8 cellular contexts compared by ENCODE assay signal in the genomic region with DNA sequence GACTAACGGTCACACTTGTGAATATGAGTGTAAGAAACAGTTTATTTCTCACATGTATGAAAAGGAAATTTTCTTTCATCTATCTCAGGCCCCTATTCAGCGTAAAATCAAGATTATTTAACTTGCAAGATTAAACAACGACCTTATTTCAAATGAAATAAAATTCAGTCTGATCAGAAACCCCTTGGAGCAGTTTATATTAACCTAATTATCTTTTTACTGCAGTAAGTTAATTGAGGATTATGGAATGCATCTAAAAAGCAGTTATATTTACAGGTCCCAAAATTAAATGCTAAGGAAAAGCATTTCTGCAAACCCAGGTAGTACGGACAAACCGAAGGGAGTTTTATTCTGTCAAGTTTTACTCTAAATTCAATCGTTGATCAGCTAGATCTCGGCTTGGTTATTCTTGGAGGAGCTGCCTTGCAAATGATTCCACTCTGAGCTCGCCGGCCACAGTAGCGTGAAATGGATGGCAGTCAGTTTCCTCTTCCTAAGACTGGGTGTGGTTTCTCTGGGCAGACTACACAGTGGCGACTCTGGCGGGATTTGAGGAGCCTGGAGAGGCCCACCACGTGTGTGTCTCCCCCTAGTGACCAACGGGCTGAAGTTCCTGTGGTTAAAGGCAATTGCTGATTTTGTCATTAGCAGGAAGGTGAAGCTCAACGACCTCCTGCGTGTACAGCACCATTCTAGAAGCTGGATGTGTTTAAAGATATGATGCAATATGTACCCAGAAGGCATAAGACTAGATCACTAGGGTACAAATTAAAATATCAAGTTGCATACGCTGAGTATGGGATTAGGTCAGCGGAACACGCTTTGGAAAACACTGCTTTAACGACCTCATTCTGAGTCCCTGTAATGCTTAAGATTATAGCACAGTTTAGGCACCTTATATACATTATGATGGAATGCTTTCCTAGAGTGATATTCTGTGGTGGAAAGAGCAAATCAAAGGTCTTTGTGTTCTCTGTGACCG. TPM values are rescaled to one million over a fixed set of nuclear protein-coding genes. Genes with fewer than 3 reads are reported as not detected.
DNase-seq lines count a peak whose midpoint lies in the region; FAIRE-seq and TF ChIP-seq lines count a peak whose summit lies in the region.

No MANE protein-coding gene starts in this region.

- peaks cover 0 to 6% of the 10 kb centered on the region in 2 donors for H3K36me3 ChIP-seq in neuronal stem cell (replicated peaks in 1 of 2; ENCODE audit: control insufficient read depth in 2 of 2, insufficient read depth in 2 of 2, low read length in 2 of 2)

- no peak overlapping the region for H3K14ac ChIP-seq in neuronal stem cell (ENCODE audit: low read length)

- H4K8ac ChIP-seq in neuronal stem cell (ENCODE audit: low read depth, low read length) = no peak overlapping the region

- TF ChIP-seq CTCF in LNCaP clone FGC (IDR thresholded peaks at IDR 0.05; ENCODE audit: control insufficient read depth, extremely low read depth, insufficient read depth) = peak; percentile 69

- H2BK15ac ChIP-seq in neuronal stem cell (ENCODE audit: low read length) = no peak overlapping the region

- H3K9me3 ChIP-seq in neuronal stem cell (replicated peaks in 1 of 2; ENCODE audit: control insufficient read depth in 2 of 2, insufficient read depth in 1 of 2, low read depth in 1 of 2, low read length in 2 of 2) = no peaks in the 10 kb centered on the region

- H3K27ac ChIP-seq in neuronal stem cell (replicated peaks; ENCODE audit: low read length) = no peak overlapping the region
- H3K27ac ChIP-seq in substantia nigra (ENCODE audit: low read depth, low read length, poor library complexity, severe bottlenecking) = peak overlapping the region; percentile 58

- no CpG with 5 or more reads among the region's 21 CpGs for WGBS in neuronal stem cell (ENCODE audit: extremely low coverage in 2 of 2, insufficient read length in 2 of 2, insufficient replicate concordance in 1 of 2), 2 donors

- H3K4me1 ChIP-seq in neuronal stem cell (ENCODE audit: control insufficient read depth in 2 of 2, insufficient read depth in 1 of 2, low read depth in 1 of 2, low read length in 2 of 2) = peaks cover 0 to 3% of the 10 kb centered on the region in 2 donors

- H3K18ac ChIP-seq in neuronal stem cell (ENCODE audit: low read length) = no peak overlapping the region

- H3K4ac ChIP-seq in neuronal stem cell (ENCODE audit: low read length) = no peak overlapping the region

- no peak overlapping the region for H4K91ac ChIP-seq in neuronal stem cell (ENCODE audit: low read depth, low read length, poor library complexity)

- no peak overlapping the region for H2BK12ac ChIP-seq in neuronal stem cell (ENCODE audit: low read length)

- H2AFZ ChIP-seq in neuronal stem cell (ENCODE audit: low read length) = peak overlapping the region; percentile 99

- H3K23ac ChIP-seq in neuronal stem cell (ENCODE audit: low read depth, low read length, poor library complexity) = no peak overlapping the region

- no peaks in the 10 kb centered on the region for H3K27me3 ChIP-seq in neuronal stem cell (ENCODE audit: control insufficient read depth in 3 of 3, insufficient read depth in 3 of 3, low read depth in 1 of 3, low read length in 3 of 3)

- no peak overlapping the region for H2BK5ac ChIP-seq in neuronal stem cell (ENCODE audit: low read length)

- H3K79me1 ChIP-seq in neuronal stem cell (ENCODE audit: low read depth, low read length) = no peaks in the 10 kb centered on the region

- H3K4me3 ChIP-seq in LNCaP clone FGC (ENCODE audit: low read depth, low read length) (no peak overlapping the region), neuronal stem cell (ENCODE audit: low read length in 2 of 2) (peak overlapping the region in 1 of 2 donors; percentile 55)

- DNase-seq in H4 (ENCODE audit: low spot score) (peak; percentile 95), LNCaP clone FGC (ENCODE audit: low read depth) (peak; percentile 28), SHP77 (lab: John Stamatoyannopoulos, UW) (peak; percentile 88), frontal cortex (ENCODE audit: low spot score in 2 of 2) (peak; percentile 50 to 66), neuronal stem cell (ENCODE audit: low spot score) (peak; percentile 86), substantia nigra (lab: John Stamatoyannopoulos, UW) (peak; percentile 1 to 89 (median 69))
- peak; percentile 8 to 50 (median 29) for DNase-seq in activated naive CD4-positive, alpha-beta T cell (lab: John Stamatoyannopoulos, UW)

- H2AK5ac ChIP-seq in neuronal stem cell (ENCODE audit: low read depth, low read length) = no peak overlapping the region

- peak; percentile 94 for FAIRE-seq in G401.6 (lab: Jason Lieb, UNC)
- FAIRE-seq in frontal cortex (lab: Jason Lieb, UNC) = no peak

- no peak overlapping the region for H3K9ac ChIP-seq in neuronal stem cell (ENCODE audit: low read depth, low read length, poor library complexity)

- H3K4me2 ChIP-seq in neuronal stem cell (ENCODE audit: insufficient read depth, low read length, poor library complexity, severe bottlenecking) = peak overlapping the region; percentile 61

- no peak overlapping the region for H2BK120ac ChIP-seq in neuronal stem cell (ENCODE audit: low read depth, low read length)

RNA-seq across cellular contexts. Expression of gene PRKRA, which starts 36.4 kb away (rescaled TPM):
- 53.5 and 53.9 TPM in 2 replicates for total RNA-seq in H4 (2014; rRNA removed; shearing (Covaris generic))
- total RNA-seq in frontal cortex = 64.8 TPM
- polyA plus RNA-seq in neuronal stem cell (2013, experiment 1 of 2) = 93.4 TPM
- 94.0 TPM for polyA plus RNA-seq in neuronal stem cell (2013, experiment 2 of 2)

RNA-seq across cellular contexts. Expression of gene PJVK, which starts 36.6 kb away (rescaled TPM):
- total RNA-seq in H4 (2014; rRNA removed; shearing (Covaris generic)) = 1.1 and 2.5 TPM in 2 replicates
- total RNA-seq in frontal cortex = 2.4 TPM
- polyA plus RNA-seq in neuronal stem cell (2013, experiment 1 of 2) = 3.0 TPM
- polyA plus RNA-seq in neuronal stem cell (2013, experiment 2 of 2) = 2.9 TPM

Comparison
In these comparisons a context has a peak if more than half of its experiments do, and no peak if none do; other contexts are left out.
1. DNase-seq: peak in every context shown above with its lines; median percentile 95 in H4; 88 in SHP77; 86 in neuronal stem cell; 69 in substantia nigra; 58 in frontal cortex; 29 in activated naive CD4-positive, alpha-beta T cell; 28 in LNCaP clone FGC.